In genomic region chr18:64271975-64272659, GRCh38 we compare ENCODE assay signal across 20 cellular contexts.
"Had no signal": no experiment of that assay in that cellular context is flagged by ENCODE, and none has a peak within 500 bp of the region (broad histone marks: within the 10 kb centered on the region; RNA-seq: fewer than 3 reads in every experiment).

No MANE protein-coding gene starts in this region.

- H3K9me3 ChIP-seq: psoas muscle, sigmoid colon, stomach, thoracic aorta, transverse colon had no signal

- DNase-seq: effector CD8-positive, alpha-beta T cell; heart left ventricle; hippocampal formation; islet precursor cell; left ventricle myocardium inferior; mesenchymal stem cell; naive B cell; psoas muscle; retina; sigmoid colon; stimulated activated CD4-positive, alpha-beta T cell treated with anti-CD3 and anti-CD28 coated beads, Interleukin-12 subunit alpha, Interleukin-12 subunit beta, amount 100 ng/mL, for 4 hours; stimulated activated naive CD4-positive, alpha-beta T cell; stomach; transverse colon had no signal

- H3K36me3 Mint-ChIP-seq: naive B cell had no signal

- H3K27me3 Mint-ChIP-seq: naive B cell had no signal

- ATAC-seq: esophagus mucosa, heart left ventricle, psoas muscle had no signal

- H3K9me3 Mint-ChIP-seq: naive B cell had no signal

- H3K4me3 Mint-ChIP-seq: naive B cell, nephron had no signal

- H3K27ac Mint-ChIP-seq: naive B cell, nephron had no signal

- H3K27ac ChIP-seq: coronary artery, heart left ventricle, left ventricle myocardium inferior, psoas muscle, sigmoid colon, skin epidermis, stomach, thoracic aorta, transverse colon had no signal

- H3K4me3 ChIP-seq: coronary artery, heart left ventricle, left ventricle myocardium inferior, lung, psoas muscle, sigmoid colon, skin epidermis, stomach, thoracic aorta, transverse colon had no signal

- H3K4me1 ChIP-seq: left ventricle myocardium inferior, psoas muscle, sigmoid colon, stomach, transverse colon had no signal

- H3K27me3 ChIP-seq: heart left ventricle, sigmoid colon, stomach, transverse colon had no signal

- H3K36me3 ChIP-seq: heart left ventricle, left ventricle myocardium inferior, sigmoid colon, stomach, thoracic aorta, transverse colon had no signal
